In genomic region chr2:241354668-241355658, GRCh38 we compare ENCODE assay signal across 1 cellular context.
A peak's percentile ranks its signal among the peaks of the same experiment; 100 is the strongest.
TF ChIP-seq lines count a peak whose summit lies in the region.

No MANE protein-coding gene starts in this region.

TF ChIP-seq in GM12878, 131 proteins besides CTCF, POLR2A, EP300 and RAD21 (continued from another document):
- TF ChIP-seq ATF2 (IDR thresholded peaks at IDR 0.05; ENCODE audit: low read length) = no peak
- no peak for TF ChIP-seq ZNF274 (IDR thresholded peaks at IDR 0.05; ENCODE audit: insufficient read depth, insufficient read length)
- 0 out of 2 replicates have a peak, but pooled peaks have one; percentile 48 for TF ChIP-seq LARP7 (IDR thresholded peaks at IDR 0.05)
- TF ChIP-seq, protein P1, sequence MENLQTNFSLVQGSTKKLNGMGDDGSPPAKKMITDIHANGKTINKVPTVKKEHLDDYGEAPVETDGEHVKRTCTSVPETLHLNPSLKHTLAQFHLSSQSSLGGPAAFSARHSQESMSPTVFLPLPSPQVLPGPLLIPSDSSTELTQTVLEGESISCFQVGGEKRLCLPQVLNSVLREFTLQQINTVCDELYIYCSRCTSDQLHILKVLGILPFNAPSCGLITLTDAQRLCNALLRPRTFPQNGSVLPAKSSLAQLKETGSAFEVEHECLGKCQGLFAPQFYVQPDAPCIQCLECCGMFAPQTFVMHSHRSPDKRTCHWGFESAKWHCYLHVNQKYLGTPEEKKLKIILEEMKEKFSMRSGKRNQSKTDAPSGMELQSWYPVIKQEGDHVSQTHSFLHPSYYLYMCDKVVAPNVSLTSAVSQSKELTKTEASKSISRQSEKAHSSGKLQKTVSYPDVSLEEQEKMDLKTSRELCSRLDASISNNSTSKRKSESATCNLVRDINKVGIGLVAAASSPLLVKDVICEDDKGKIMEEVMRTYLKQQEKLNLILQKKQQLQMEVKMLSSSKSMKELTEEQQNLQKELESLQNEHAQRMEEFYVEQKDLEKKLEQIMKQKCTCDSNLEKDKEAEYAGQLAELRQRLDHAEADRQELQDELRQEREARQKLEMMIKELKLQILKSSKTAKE (IDR thresholded peaks at IDR 0.05; ENCODE audit: low read depth, poor library complexity, severe bottlenecking) = no peak
